8 cellular contexts compared by ENCODE assay signal in genomic region chr19:7680606-7681335, GRCh38. TPM values are rescaled to one million over a fixed set of nuclear protein-coding genes. Genes with fewer than 3 reads are reported as not detected.
DNase-seq lines count a peak whose midpoint lies in the region; ATAC-seq and TF ChIP-seq lines count a peak whose summit lies in the region.

TSS of gene TRAPPC5 (plus strand) at chr19:7680833. CDS start at chr19:7682254, 1,421 bp downstream.

- H3K27ac Mint-ChIP-seq in progenitor cell of endocrine pancreas (peak within 1 kb of the TSS; percentile 45), type B pancreatic cell (peak within 1 kb of the TSS; percentile 72)

- peaks cover 3% of the 10 kb centered on the region for H3K36me3 Mint-ChIP-seq in progenitor cell of endocrine pancreas (ENCODE audit: insufficient read depth)
- H3K36me3 Mint-ChIP-seq in type B pancreatic cell, result peaks cover 9% of the 10 kb centered on the region

- peak; percentile 86 for DNase-seq in DMS53 (lab: John Stamatoyannopoulos, UW)
- peak; percentile 36 for DNase-seq in GOT3 (lab: John Stamatoyannopoulos, UW)
- DNase-seq in NCI-H1105 (lab: John Stamatoyannopoulos, UW), result peak; percentile 73
- peak; percentile 75 to 89 (median 77) for DNase-seq in T-helper 2 cell
- peak; percentile 57 for DNase-seq in amniotic stem cell (lab: John Stamatoyannopoulos, UW)
- peak; percentile 90 for DNase-seq in left cardiac atrium
- DNase-seq in progenitor cell of endocrine pancreas (ENCODE audit: low spot score, unreplicated experiment), result peak; percentile 87
- peak; percentile 92 for DNase-seq in type B pancreatic cell (ENCODE audit: extremely low spot score, unreplicated experiment)

- peak; percentile 87 to 91 for ATAC-seq in left cardiac atrium

- H3K9me3 Mint-ChIP-seq in progenitor cell of endocrine pancreas (ENCODE audit: low read depth) (no peaks in the 10 kb centered on the region), type B pancreatic cell (no peaks in the 10 kb centered on the region)

- H3K27me3 Mint-ChIP-seq in progenitor cell of endocrine pancreas (peaks cover 30% of the 10 kb centered on the region), type B pancreatic cell (peaks cover 30% of the 10 kb centered on the region)

- peaks cover 2% of the 10 kb centered on the region for H3K4me1 Mint-ChIP-seq in progenitor cell of endocrine pancreas (ENCODE audit: low read depth)
- peaks cover 9% of the 10 kb centered on the region for H3K4me1 Mint-ChIP-seq in type B pancreatic cell (ENCODE audit: unreplicated experiment)

- TF ChIP-seq CTCF in progenitor cell of endocrine pancreas (IDR thresholded peaks at IDR 0.05; ENCODE audit: unreplicated experiment) (peak; percentile 99), type B pancreatic cell (conservative IDR thresholded peaks at IDR 0.05) (peak; percentile 97)

- intact Hi-C loops in left cardiac atrium (cut with DNase I), result loop anchor here (5.0 to 10.0 kb wide), 2 partner anchors 113 to 326 kb away; no protein-coding TSS in a partner anchor

- H3K4me3 Mint-ChIP-seq in progenitor cell of endocrine pancreas (ENCODE audit: low read depth), result peak within 1 kb of the TSS; percentile 85
- peak within 1 kb of the TSS; percentile 90 for H3K4me3 Mint-ChIP-seq in type B pancreatic cell

RNA-seq across cellular contexts. Expression of gene TRAPPC5, which starts in this region (rescaled TPM):
- total RNA-seq in left cardiac atrium, result 100 to 1,000 TPM in 1 of 2 donors, 10 to 100 TPM in 1; 82.6 to 108 TPM
- total RNA-seq in progenitor cell of endocrine pancreas, result 71.5 and 88.8 TPM in 2 replicates
- total RNA-seq in type B pancreatic cell (ENCODE audit: low replicate concordance), result 92.6 and 107 TPM in 2 replicates

Comparison
In these comparisons a context has a peak if more than half of its experiments do, and no peak if none do; other contexts are left out.
1. Peak in every context shown above with its lines: DNase-seq and ATAC-seq.
2. DNase-seq: peak in every context shown above with its lines; median percentile 92 in type B pancreatic cell; 90 in left cardiac atrium; 87 in progenitor cell of endocrine pancreas; 86 in DMS53; 77 in T-helper 2 cell; 73 in NCI-H1105; 57 in amniotic stem cell; 36 in GOT3.